ENCODE assay signal across 1 cellular context in the genomic region with DNA sequence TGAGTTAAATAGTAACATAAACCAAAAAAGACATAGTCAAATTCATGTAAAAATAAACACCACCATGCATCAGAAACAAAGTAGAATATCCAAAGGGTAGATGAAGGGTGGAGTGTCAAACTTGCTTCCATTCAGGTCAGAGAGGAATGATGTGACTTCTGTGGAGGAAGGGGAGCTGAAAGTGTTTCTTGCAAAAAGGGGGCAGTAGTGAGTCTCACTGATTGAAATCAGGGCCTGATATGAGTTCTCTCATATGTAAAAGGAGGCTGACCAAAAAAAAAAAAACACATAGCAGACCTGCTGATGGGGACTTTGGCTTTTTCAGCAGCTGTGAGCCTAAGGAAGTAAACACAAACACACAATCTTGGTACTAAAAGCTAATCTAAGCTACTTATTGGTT.
TF ChIP-seq lines count a peak whose summit lies in the region.

No MANE protein-coding gene starts in this region.

TF ChIP-seq in WTC11, 78 proteins besides CTCF, POLR2A, EP300 and RAD21 (continued from another document):
- TF ChIP-seq, protein P1, sequence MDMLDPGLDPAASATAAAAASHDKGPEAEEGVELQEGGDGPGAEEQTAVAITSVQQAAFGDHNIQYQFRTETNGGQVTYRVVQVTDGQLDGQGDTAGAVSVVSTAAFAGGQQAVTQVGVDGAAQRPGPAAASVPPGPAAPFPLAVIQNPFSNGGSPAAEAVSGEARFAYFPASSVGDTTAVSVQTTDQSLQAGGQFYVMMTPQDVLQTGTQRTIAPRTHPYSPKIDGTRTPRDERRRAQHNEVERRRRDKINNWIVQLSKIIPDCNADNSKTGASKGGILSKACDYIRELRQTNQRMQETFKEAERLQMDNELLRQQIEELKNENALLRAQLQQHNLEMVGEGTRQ (CRISPR knock-in tag; IDR thresholded peaks at IDR 0.05), result no peak
- TF ChIP-seq HMGXB4 (CRISPR knock-in tag; IDR thresholded peaks at IDR 0.05) (no peak), PRRX2 (CRISPR knock-in tag; IDR thresholded peaks at IDR 0.05) (no peak), ZNF263 (CRISPR knock-in tag; IDR thresholded peaks at IDR 0.05; ENCODE audit: low read depth) (no peak)
